In genomic region chr1:163119707-163120106, GRCh38 we compare ENCODE assay signal across 6 cellular contexts. TPM values are rescaled to one million over a fixed set of nuclear protein-coding genes. Genes with fewer than 3 reads are reported as not detected.
"Had no signal": no experiment of that assay in that cellular context is flagged by ENCODE, and none has a peak within 500 bp of the region (broad histone marks: within the 10 kb centered on the region; RNA-seq: fewer than 3 reads in every experiment).

No MANE protein-coding gene starts in this region.

- ATAC-seq: GM23338, K562 had no signal

- DNase-seq: H9, HCEC 1CT, IMR-90 had no signal

RNA-seq across cellular contexts. Expression of gene RGS4, which starts 50.5 kb away (rescaled TPM):
- total RNA-seq: H9, HT-29, K562 had no signal
- polyA plus RNA-seq: K562 had no signal
